Comparison of ENCODE assay signal across 16 cellular contexts in genomic region chr14:69922198-69922597, GRCh38. TPM values are rescaled to one million over a fixed set of nuclear protein-coding genes. Genes with fewer than 3 reads are reported as not detected.
DNase-seq lines count a peak whose midpoint lies in the region; ATAC-seq and TF ChIP-seq lines count a peak whose summit lies in the region.
"Had no signal": no experiment of that assay in that cellular context is flagged by ENCODE, and none has a peak within 500 bp of the region (broad histone marks: within the 10 kb centered on the region; RNA-seq: fewer than 3 reads in every experiment).

No MANE protein-coding gene starts in this region.

- H3K27ac Mint-ChIP-seq in activated CD8-positive, alpha-beta memory T cell treated with anti-CD3 and anti-CD28 coated beads, Interleukin-2, amount 10 ng/mL, durations not matched to agents 7 days and 5 days: no peak overlapping the region
- H3K27ac Mint-ChIP-seq: CD4-positive, alpha-beta T cell had no signal

- H3K27me3 Mint-ChIP-seq in activated CD8-positive, alpha-beta memory T cell treated with anti-CD3 and anti-CD28 coated beads, Interleukin-2, amount 10 ng/mL, durations not matched to agents 7 days and 5 days: peaks cover 22% of the 10 kb centered on the region

- H3K27ac ChIP-seq in C4-2B: peak overlapping the region; percentile 45; the same call in 1 of the 2 replicates
- no peak overlapping the region for H3K27ac ChIP-seq in adrenal gland
- H3K27ac ChIP-seq in prostate gland: peak overlapping the region; percentile 38 to 47
- H3K27ac ChIP-seq in right atrium auricular region: no peak overlapping the region
- H3K27ac ChIP-seq: BLaER1 treated with 17β-estradiol and CSF1 and Interleukin-3, amounts not matched to agents 10 nM and 100 nM; HL-60 had no signal

- no peaks in the 10 kb centered on the region for H3K36me3 Mint-ChIP-seq in activated CD8-positive, alpha-beta memory T cell treated with anti-CD3 and anti-CD28 coated beads, Interleukin-2, amount 10 ng/mL, durations not matched to agents 7 days and 5 days

- H3K4me3 ChIP-seq in adrenal gland (no peak overlapping the region), prostate gland (no peak overlapping the region), right atrium auricular region (no peak overlapping the region)
- H3K4me3 ChIP-seq: BLaER1 treated with 17β-estradiol and CSF1 and Interleukin-3, amounts not matched to agents 10 nM and 100 nM had no signal

- no peak overlapping the region for H3K4me3 Mint-ChIP-seq in activated CD8-positive, alpha-beta memory T cell treated with anti-CD3 and anti-CD28 coated beads, Interleukin-2, amount 10 ng/mL, durations not matched to agents 7 days and 5 days
- H3K4me3 Mint-ChIP-seq: CD4-positive, alpha-beta T cell had no signal

- intact Hi-C loops in adrenal gland (cut with DNase I) (no loop called here), prostate gland (cut with DNase I) (no loop called here)

- no peaks in the 10 kb centered on the region for H3K36me3 ChIP-seq in adrenal gland (replicated peaks in 1 of 2)
- H3K36me3 ChIP-seq in prostate gland: no peaks in the 10 kb centered on the region
- H3K36me3 ChIP-seq in right atrium auricular region: no peaks in the 10 kb centered on the region
- H3K36me3 ChIP-seq: BLaER1 treated with 17β-estradiol and CSF1 and Interleukin-3, amounts not matched to agents 10 nM and 100 nM had no signal

- DNase-seq in adrenal gland (peak in 6 of 7 donors; percentile 38 to 77 (median 50)), prostate gland (ENCODE audit: low spot score) (peak; percentile 13), ureter (ENCODE audit: low spot score) (peak; percentile 51), right atrium auricular region (ENCODE audit: low spot score) (no peak), T1000 (lab: John Stamatoyannopoulos, UW) (no peak)
- DNase-seq in activated CD8-positive, alpha-beta memory T cell treated with anti-CD3 and anti-CD28 coated beads, Interleukin-2, amount 10 ng/mL, durations not matched to agents 7 days and 5 days: no peak
- DNase-seq: 8988T; AML-193; Calu3; CD4-positive, alpha-beta T cell; DMS 273 treated with DMSO at 0.1 percent for 48 hours; DMS79 had no signal

- no peaks in the 10 kb centered on the region for H3K4me1 ChIP-seq in adrenal gland (replicated peaks in 1 of 2)
- H3K4me1 ChIP-seq in prostate gland (replicated peaks): no peaks in the 10 kb centered on the region
- H3K4me1 ChIP-seq in right atrium auricular region: no peaks in the 10 kb centered on the region
- H3K4me1 ChIP-seq: BLaER1 treated with 17β-estradiol and CSF1 and Interleukin-3, amounts not matched to agents 10 nM and 100 nM had no signal

- CTCF ChIA-PET in activated CD8-positive, alpha-beta memory T cell treated with anti-CD3 and anti-CD28 coated beads, Interleukin-2, amount 10 ng/mL, durations not matched to agents 7 days and 5 days (lab: Charles Lee): no interaction called here

- H3K9me3 ChIP-seq in adrenal gland (replicated peaks in 1 of 3): no peaks in the 10 kb centered on the region
- no peaks in the 10 kb centered on the region for H3K9me3 ChIP-seq in prostate gland
- H3K9me3 ChIP-seq in right atrium auricular region: no peaks in the 10 kb centered on the region
- H3K9me3 ChIP-seq: BLaER1 treated with 17β-estradiol and CSF1 and Interleukin-3, amounts not matched to agents 10 nM and 100 nM had no signal

- no peaks in the 10 kb centered on the region for H3K4me1 Mint-ChIP-seq in activated CD8-positive, alpha-beta memory T cell treated with anti-CD3 and anti-CD28 coated beads, Interleukin-2, amount 10 ng/mL, durations not matched to agents 7 days and 5 days

- ATAC-seq in activated CD8-positive, alpha-beta memory T cell treated with anti-CD3 and anti-CD28 coated beads, Interleukin-2, amount 10 ng/mL, durations not matched to agents 7 days and 5 days: no peak
- ATAC-seq: HCT116 had no signal

- TF ChIP-seq CTCF in C4-2B (conservative IDR thresholded peaks at IDR 0.05) (no peak), adrenal gland (IDR thresholded peaks at IDR 0.05) (no peak), prostate gland (IDR thresholded peaks at IDR 0.05) (no peak), right atrium auricular region (IDR thresholded peaks at IDR 0.05) (no peak)

- no peak for TF ChIP-seq POLR2A in adrenal gland (IDR thresholded peaks at IDR 0.05)
- no peak for TF ChIP-seq POLR2A in prostate gland (IDR thresholded peaks at IDR 0.05)

- H3K27me3 ChIP-seq in adrenal gland (no peaks in the 10 kb centered on the region), prostate gland (replicated peaks; ENCODE audit: insufficient read depth) (no peaks in the 10 kb centered on the region), right atrium auricular region (no peaks in the 10 kb centered on the region)
- H3K27me3 ChIP-seq: BLaER1 treated with 17β-estradiol and CSF1 and Interleukin-3, amounts not matched to agents 10 nM and 100 nM had no signal

- WGBS in adrenal gland, 4 donors: 28 to 49% (median 38%) methylated on average over 6 of the region's 6 CpGs
- WGBS in prostate gland: 24% methylated on average over 6 of the region's 6 CpGs

- no peaks in the 10 kb centered on the region for H3K9me3 Mint-ChIP-seq in activated CD8-positive, alpha-beta memory T cell treated with anti-CD3 and anti-CD28 coated beads, Interleukin-2, amount 10 ng/mL, durations not matched to agents 7 days and 5 days (ENCODE audit: low read depth)
- H3K9me3 Mint-ChIP-seq: CD4-positive, alpha-beta T cell had no signal

RNA-seq across cellular contexts. Expression of gene SMOC1, which starts 43.0 kb away (rescaled TPM):
- total RNA-seq in adrenal gland (1 to 10 TPM; 2.6 to 7.3 (median 4.1) TPM), prostate gland (100 to 1,000 TPM in 1 of 2 donors, 1 to 10 TPM in 1; 3.7 to 187 TPM), ureter (23.3 TPM), right atrium auricular region (10 to 100 TPM; 14.1 to 18.6 TPM)
- 10 to 100 TPM in 2 of 3 donors, 1 to 10 TPM in 1; 6.4 to 19.8 (median 10.2) TPM for polyA plus RNA-seq in adrenal gland
- not detected for total RNA-seq in activated CD8-positive, alpha-beta memory T cell treated with anti-CD3 and anti-CD28 coated beads, Interleukin-2, amount 10 ng/mL, durations not matched to agents 7 days and 5 days
- total RNA-seq: CD4-positive, alpha-beta T cell had no signal

Comparison
In these comparisons a context has a peak if more than half of its experiments do, and no peak if none do; other contexts are left out.
1. H3K27ac ChIP-seq: peak in C4-2B (single experiment) and prostate gland (2 of 2); none in adrenal gland (0 of 5) and right atrium auricular region (0 of 2).
2. DNase-seq: peak in adrenal gland (6 of 7), prostate gland (single experiment) and ureter (single experiment); none in right atrium auricular region (single experiment), activated CD8-positive, alpha-beta memory T cell treated with anti-CD3 and anti-CD28 coated beads, Interleukin-2, amount 10 ng/mL, durations not matched to agents 7 days and 5 days (single experiment) and T1000 (single experiment).